8 cellular contexts compared by ENCODE assay signal in genomic region chr3:113844622-113845222, GRCh38. TPM values are rescaled to one million over a fixed set of nuclear protein-coding genes. Genes with fewer than 3 reads are reported as not detected.
DNase-seq lines count a peak whose midpoint lies in the region; ATAC-seq and TF ChIP-seq lines count a peak whose summit lies in the region.

No MANE protein-coding gene starts in this region.

- no peaks in the 10 kb centered on the region for H4K20me1 ChIP-seq in SK-N-SH (ENCODE audit: insufficient read depth)

- TF ChIP-seq CTCF in SK-N-SH (IDR thresholded peaks at IDR 0.05), result peak; percentile 75

- POLR2A ChIA-PET in SK-N-SH (lab: Yijun Ruan, JAX), result no interaction called here

- no peak for TF ChIP-seq EP300 in SK-N-SH (IDR thresholded peaks at IDR 0.05; ENCODE audit: borderline replicate concordance in 1 of 2, low read depth in 1 of 2, low read length in 1 of 2)

- TF ChIP-seq RAD21 in SK-N-SH (IDR thresholded peaks at IDR 0.05; ENCODE audit: low read length), result peak; percentile 72

- H3K4me1 ChIP-seq in SK-N-SH (ENCODE audit: control insufficient read depth in 1 of 2, insufficient read depth in 2 of 2, low read depth in 1 of 2, low read length in 1 of 2), result no peaks in the 10 kb centered on the region

- no peaks in the 10 kb centered on the region for H3K9me2 ChIP-seq in SK-N-SH

- no peaks in the 10 kb centered on the region for H3K9me3 ChIP-seq in SK-N-SH

- H3K79me2 ChIP-seq in SK-N-SH (ENCODE audit: insufficient read depth), result no peaks in the 10 kb centered on the region

- H3F3A ChIP-seq in SK-N-SH (replicated peaks; ENCODE audit: insufficient read depth), result peaks cover 9% of the 10 kb centered on the region

- H3K9ac ChIP-seq in SK-N-SH, result no peak overlapping the region

- peak overlapping the region in 1 of 2 experiments; percentile 17; a peak in 1 of 4 replicates for H3K4me3 ChIP-seq in SK-N-SH (ENCODE audit: low read depth in 2 of 2, low read length in 1 of 2)

- WGBS in SK-N-SH (ENCODE audit: low lambda C conversion rate), result 60% methylated on average over 4 of the region's 4 CpGs

- CTCF ChIA-PET in SK-N-SH (lab: Yijun Ruan, JAX), result interaction anchor here (0.5 to 4.2 kb wide), 43 partner anchors 11 to 453 kb away, joined by 3 to 27 read pairs (median 3); partner anchors contain the start of gene DRD3

- DNase-seq in NCI-H510A treated with DMSO at 0.1 percent for 48 hours (lab: John Stamatoyannopoulos, UW) (peak; percentile 37), NCI-H510A (lab: John Stamatoyannopoulos, UW) (no peak), Kasumi-1 (lab: John Stamatoyannopoulos, UW) (peak; percentile 86 to 95), SK-N-SH (peak; percentile 47), foreskin melanocyte (peak; percentile 44), superior temporal gyrus (ENCODE audit: extremely low spot score) (peak; percentile 74)
- DNase-seq in effector CD8-positive, alpha-beta T cell (lab: John Stamatoyannopoulos, UW), result no peak

- H3K27ac ChIP-seq in SK-N-SH (ENCODE audit: low read depth in 2 of 2, low read length in 1 of 2), result no peak overlapping the region

- ATAC-seq in GM19452 (IDR thresholded peaks at IDR 0.05; ENCODE audit: unreplicated experiment), result no peak

- H2AFZ ChIP-seq in SK-N-SH (ENCODE audit: low read depth), result no peak overlapping the region

- no peak overlapping the region for H3K4me2 ChIP-seq in SK-N-SH

- no peaks in the 10 kb centered on the region for H3K27me3 ChIP-seq in SK-N-SH (ENCODE audit: insufficient read depth)

- no peaks in the 10 kb centered on the region for H3K36me3 ChIP-seq in SK-N-SH (replicated peaks in 1 of 2; ENCODE audit: control insufficient read depth in 1 of 2, insufficient read depth in 2 of 2, low read length in 1 of 2)

TF ChIP-seq in SK-N-SH, 30 proteins besides CTCF, POLR2A, EP300 and RAD21:
- TF ChIP-seq SMC3 (IDR thresholded peaks at IDR 0.05; ENCODE audit: low read depth, low read length), result peak; percentile 42
- TF ChIP-seq NFIC (IDR thresholded peaks at IDR 0.05; ENCODE audit: borderline replicate concordance), result no peak

RNA-seq across cellular contexts. Expression of gene GRAMD1C, which starts 6.1 kb away (rescaled TPM):
- polyA plus RNA-seq in SK-N-SH (2012; rRNA removed), result 1.2 and 1.3 TPM in 2 replicates
- 1.5 and 2.3 TPM in 2 replicates for polyA plus RNA-seq in SK-N-SH (2012; cell fraction: cytosol; rRNA removed)
- 2.4 and 4.6 TPM in 2 replicates for polyA plus RNA-seq in SK-N-SH (2012; cell fraction: nucleus; rRNA removed)

Comparison
In these comparisons a context has a peak if more than half of its experiments do, and no peak if none do; other contexts are left out.
1. DNase-seq: peak in NCI-H510A treated with DMSO at 0.1 percent for 48 hours (single experiment), Kasumi-1 (2 of 2), SK-N-SH (single experiment), foreskin melanocyte (single experiment) and superior temporal gyrus (single experiment); none in NCI-H510A (single experiment) and effector CD8-positive, alpha-beta T cell (single experiment).